22 cellular contexts compared by ENCODE assay signal in genomic region chrX:29913647-29914046, GRCh38.
"Had no signal": no experiment of that assay in that cellular context is flagged by ENCODE, and none has a peak within 500 bp of the region (broad histone marks: within the 10 kb centered on the region; RNA-seq: fewer than 3 reads in every experiment).

No MANE protein-coding gene starts in this region.

- H3K36me3 Mint-ChIP-seq: IgD-negative memory B cell had no signal

- H3K9me3 ChIP-seq: SK-N-SH had no signal

- H3K27ac Mint-ChIP-seq: IgD-negative memory B cell had no signal

- DNase-seq: Kasumi-1, MM.1S, NCI-H1092 treated with DMSO at 0.1 percent for 48 hours, NCI-H1436, NCI-H187, NCI-H2029, NCI-H2081 treated with DMSO at 0.1 percent for 48 hours, NCI-H2171, NCI-H226, NCI-H446, NCI-H510A, NCI-H524 treated with DMSO at 0.1 percent for 48 hours, NCI-H69, NCI-H774, SHP77, SK-N-SH had no signal

- H3K4me3 ChIP-seq: K562 had no signal

- ATAC-seq: HepG2, K562, Panc1 had no signal

- H3K4me1 Mint-ChIP-seq: IgD-negative memory B cell had no signal

- H3K4me3 Mint-ChIP-seq: IgD-negative memory B cell had no signal

- H3K4me2 ChIP-seq: KMS-11, SK-N-SH had no signal

- H3K9me2 ChIP-seq: SK-N-SH had no signal

- H3K27me3 Mint-ChIP-seq: IgD-negative memory B cell had no signal

- H3K27ac ChIP-seq: KMS-11, RWPE1 had no signal
